22 cellular contexts compared by ENCODE assay signal in the genomic region with DNA sequence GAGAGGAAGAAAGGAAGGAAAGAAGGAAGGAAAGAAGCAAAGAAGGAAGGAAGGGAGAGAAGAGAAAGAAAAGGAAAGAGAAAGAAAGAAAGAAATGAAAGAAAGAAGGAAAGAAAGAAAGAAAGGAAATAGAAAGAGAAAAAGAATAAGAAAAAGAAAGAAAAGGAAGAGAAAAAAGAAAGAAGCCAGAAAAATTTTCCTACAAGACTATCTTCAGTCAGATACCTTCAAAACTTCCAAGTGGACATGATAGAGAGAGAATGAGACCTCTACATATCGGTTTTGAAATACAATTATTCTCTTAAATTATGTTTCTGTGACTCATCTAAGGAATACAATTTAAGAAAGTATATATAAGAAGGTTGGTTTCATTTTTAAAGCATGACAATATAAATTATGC.
DNase-seq lines count a peak whose midpoint lies in the region; ATAC-seq, FAIRE-seq and TF ChIP-seq lines count a peak whose summit lies in the region.
"Had no signal": no experiment of that assay in that cellular context is flagged by ENCODE, and none has a peak within 500 bp of the region (broad histone marks: within the 10 kb centered on the region; RNA-seq: fewer than 3 reads in every experiment).

No MANE protein-coding gene starts in this region.

- H3K4me1 ChIP-seq in HepG2 (ENCODE audit: insufficient read depth, low read length) (no peaks in the 10 kb centered on the region), right lobe of liver (no peaks in the 10 kb centered on the region)
- H3K4me1 ChIP-seq: A549, Caco-2 had no signal

- H3K4me3 ChIP-seq in HepG2 (replicated peaks in 1 of 3; ENCODE audit: insufficient read depth in 1 of 3, low read depth in 2 of 3, low read length in 3 of 3): no peak overlapping the region
- H3K4me3 ChIP-seq in right lobe of liver: no peak overlapping the region
- no peak overlapping the region for H3K4me3 ChIP-seq in SK-N-MC
- H3K4me3 ChIP-seq: A549, GM12878, GM23248 had no signal

- no peaks in the 10 kb centered on the region for H3K36me3 Mint-ChIP-seq in nephron progenitor cell (ENCODE audit: low read depth)
- H3K36me3 Mint-ChIP-seq: CD4-positive, alpha-beta memory T cell had no signal

- H3K9me3 ChIP-seq in HepG2 (ENCODE audit: low read length) (0 out of 2 replicates have a peak, but pooled peaks cover 1% of the 10 kb centered on the region), right lobe of liver (no peaks in the 10 kb centered on the region), SK-N-MC (ENCODE audit: low read depth, low read length) (0 out of 2 replicates have a peak, but pooled peaks cover 4% of the 10 kb centered on the region)
- H3K9me3 ChIP-seq: Caco-2 had no signal

- TF ChIP-seq CTCF in HepG2 (CRISPR knock-in tag; IDR thresholded peaks at IDR 0.05) (no peak), right lobe of liver (IDR thresholded peaks at IDR 0.05) (no peak), nephron progenitor cell (IDR thresholded peaks at IDR 0.05) (no peak)

- no peak overlapping the region for H3K4me2 ChIP-seq in HepG2 (ENCODE audit: low read depth, low read length)
- H3K4me2 ChIP-seq: A549 had no signal

- no peaks in the 10 kb centered on the region for H3K79me2 ChIP-seq in HepG2 (ENCODE audit: insufficient read depth, low read length)

- CTCF ChIA-PET in HepG2 (lab: Yijun Ruan, JAX; ENCODE audit: low intra/inter-chr PET ratio, low total read pairs): no interaction called here

- no peak overlapping the region for H3K27ac ChIP-seq in HepG2 (ENCODE audit: extremely low read length, insufficient read depth, low read length)
- no peak overlapping the region for H3K27ac ChIP-seq in right lobe of liver
- peak overlapping the region; percentile 33; the same call in 1 of the 2 replicates for H3K27ac ChIP-seq in SK-N-MC
- H3K27ac ChIP-seq: A549, GM23248 had no signal

- POLR2A ChIA-PET in HepG2 (lab: Yijun Ruan, JAX): no interaction called here

- DNase-seq in HepG2 (ENCODE audit: low spot score) (no peak), right lobe of liver (no peak), SK-N-MC (ENCODE audit: low read depth, low spot score) (no peak), nephron progenitor cell (no peak), NCI-H446 (lab: John Stamatoyannopoulos, UW) (no peak), mucosa of gallbladder (ENCODE audit: low spot score) (no peak)
- DNase-seq: 8988T; ACHN; AML-193; C1 segment of cervical spinal cord; Caco-2; CD4-positive, alpha-beta memory T cell; DMS153; DND-41; GDM1; GM23248; H7; HCEC 1CT had no signal

- no peak overlapping the region for H3K4me3 Mint-ChIP-seq in nephron progenitor cell
- H3K4me3 Mint-ChIP-seq: CD4-positive, alpha-beta memory T cell had no signal

- no peaks in the 10 kb centered on the region for H4K20me1 ChIP-seq in HepG2 (ENCODE audit: insufficient read depth, low read length)

- ATAC-seq in HepG2: no peak
- ATAC-seq in right lobe of liver: no peak
- ATAC-seq: A549, GM12878 had no signal

- no TSS peak for BruUV-seq in HepG2 (replicated peaks; lab: Mats Ljungman, UMichigan)

- TF ChIP-seq POLR2A in HepG2 (IDR thresholded peaks at IDR 0.05; ENCODE audit: insufficient read depth in 1 of 2, low read depth in 2 of 2, low read length in 2 of 2): no peak
- no peak for TF ChIP-seq POLR2A in right lobe of liver (IDR thresholded peaks at IDR 0.05)

- H3K27me3 ChIP-seq in HepG2 (ENCODE audit: control insufficient read depth in 1 of 2, insufficient read depth in 2 of 2, low read length in 2 of 2) (no peaks in the 10 kb centered on the region), right lobe of liver (no peaks in the 10 kb centered on the region)

- no peak for TF ChIP-seq EP300 in HepG2 (IDR thresholded peaks at IDR 0.05; ENCODE audit: low read depth in 2 of 2, low read length in 2 of 2)
- TF ChIP-seq EP300 in HepG2 (CRISPR knock-in tag; IDR thresholded peaks at IDR 0.05; ENCODE audit: borderline replicate concordance): no peak

- peak overlapping the region; percentile 40 for H3K27ac Mint-ChIP-seq in nephron progenitor cell
- H3K27ac Mint-ChIP-seq: CD4-positive, alpha-beta memory T cell had no signal

- WGBS in HepG2 (ENCODE audit: low lambda C conversion rate): 0% methylated on average over 1 of the region's 1 CpG
- WGBS in right lobe of liver (ENCODE audit: insufficient coverage, low coverage, low lambda C conversion rate, missing lambda C conversion rate): 33% methylated on average over 1 of the region's 1 CpG

- H3K27me3 Mint-ChIP-seq in nephron progenitor cell (ENCODE audit: low read depth, poor library complexity): peaks cover 6% of the 10 kb centered on the region
- H3K27me3 Mint-ChIP-seq: CD4-positive, alpha-beta memory T cell had no signal

- in situ Hi-C loops in HepG2 (cut with HindIII; ENCODE audit: extremely low pct_ligation_motif_present, low pct_unique_long_range_greater_than_20kb): no loop called here

- H3K36me3 ChIP-seq in HepG2 (replicated peaks in 1 of 2; ENCODE audit: control insufficient read depth in 1 of 2, insufficient read depth in 2 of 2, low read length in 2 of 2) (no peaks in the 10 kb centered on the region), right lobe of liver (no peaks in the 10 kb centered on the region), SK-N-MC (ENCODE audit: insufficient read depth, low read length) (no peaks in the 10 kb centered on the region)

- peaks cover 9% of the 10 kb centered on the region for H3K9me3 Mint-ChIP-seq in nephron progenitor cell

- H3K9ac ChIP-seq in HepG2 (ENCODE audit: insufficient read depth, low read depth, low read length) (no peak overlapping the region), SK-N-MC (ENCODE audit: insufficient read length) (no peak overlapping the region)
- H3K9ac ChIP-seq: GM23248 had no signal

- no peak for TF ChIP-seq RAD21 in HepG2 (CRISPR knock-in tag; IDR thresholded peaks at IDR 0.05)

- intact Hi-C loops in HepG2 (cut with micrococcal nuclease; ENCODE audit: unreplicated experiment) (no loop called here), right lobe of liver (cut with DNase I) (no loop called here)

- H2AFZ ChIP-seq in HepG2 (ENCODE audit: low read length): no peak overlapping the region
- H2AFZ ChIP-seq: GM23248 had no signal

- no peak for FAIRE-seq in HepG2 (lab: Jason Lieb, UNC)
- FAIRE-seq: A549, GM12878, GM19239, H1 had no signal

- H3K4me1 Mint-ChIP-seq in nephron progenitor cell: no peaks in the 10 kb centered on the region
- H3K4me1 Mint-ChIP-seq: CD4-positive, alpha-beta memory T cell had no signal

TF ChIP-seq in HepG2, 621 proteins besides CTCF, POLR2A, EP300 and RAD21:
- TF ChIP-seq U2AF2 (IDR thresholded peaks at IDR 0.05; ENCODE audit: low read depth, low read length) (0 out of 2 replicates have a peak, but pooled peaks have one; percentile 61), ZFP36L1 (CRISPR knock-in tag; IDR thresholded peaks at IDR 0.05) (no peak), NONO (IDR thresholded peaks at IDR 0.05) (no peak), NONO (CRISPR knock-in tag; conservative IDR thresholded peaks at IDR 0.05) (no peak), SRF (IDR thresholded peaks at IDR 0.05; ENCODE audit: low read depth, low read length) (no peak), SRSF9 (IDR thresholded peaks at IDR 0.05; ENCODE audit: borderline replicate concordance, insufficient read depth, low read depth, low read length, poor library complexity, severe bottlenecking) (peak; percentile 71), KDM1A (CRISPR knock-in tag; IDR thresholded peaks at IDR 0.05) (no peak), HNRNPK (IDR thresholded peaks at IDR 0.05; ENCODE audit: low read depth, low read length, poor library complexity, severe bottlenecking) (peak; percentile 29), ZNF501 (CRISPR knock-in tag; IDR thresholded peaks at IDR 0.05) (no peak), HMGA1 (CRISPR knock-in tag; conservative IDR thresholded peaks at IDR 0.05) (no peak)
